ENCODE assay signal across 8 cellular contexts in genomic region chr10:43607199-43607573, GRCh38. TPM values are rescaled to one million over a fixed set of nuclear protein-coding genes. Genes with fewer than 3 reads are reported as not detected.
DNase-seq lines count a peak whose midpoint lies in the region; ATAC-seq and TF ChIP-seq lines count a peak whose summit lies in the region.

No MANE protein-coding gene starts in this region.

- H3K27me3 ChIP-seq in BJ (ENCODE audit: control insufficient read depth, insufficient read depth, low read length): 0 out of 2 replicates have a peak, but pooled peaks cover 2% of the 10 kb centered on the region
- H3K27me3 ChIP-seq in Karpas-422 (ENCODE audit: low read length): no peaks in the 10 kb centered on the region

- H3K4me1 Mint-ChIP-seq in nephron: peaks cover 10% of the 10 kb centered on the region

- H3K4me3 ChIP-seq in BJ (ENCODE audit: low read depth, low read length): peak overlapping the region; percentile 93; the same call in 1 of the 2 replicates
- peak overlapping the region; percentile 73 for H3K4me3 ChIP-seq in Karpas-422 (ENCODE audit: low read length)
- H3K4me3 ChIP-seq in coronary artery: peak overlapping the region; percentile 100

- DNase-seq in BJ (ENCODE audit: low read depth): no peak
- no peak for DNase-seq in Karpas-422
- DNase-seq in coronary artery (ENCODE audit: low spot score): no peak
- DNase-seq in NCI-H2081 treated with DMSO at 0.1 percent for 48 hours (lab: John Stamatoyannopoulos, UW): no peak
- no peak for DNase-seq in DMS 273 treated with DMSO at 0.1 percent for 48 hours (lab: John Stamatoyannopoulos, UW)
- no peak for DNase-seq in Ammon's horn (ENCODE audit: low spot score)

- H3K36me3 ChIP-seq in BJ (ENCODE audit: control insufficient read depth, insufficient read depth, low read length): no peaks in the 10 kb centered on the region
- peaks cover 37% of the 10 kb centered on the region for H3K36me3 ChIP-seq in Karpas-422 (ENCODE audit: insufficient read depth, low read length)

- peak overlapping the region; percentile 69; the same call in 1 of the 2 replicates for H2AFZ ChIP-seq in Karpas-422 (ENCODE audit: low read length)

- H3K9me3 ChIP-seq in Karpas-422 (ENCODE audit: low read length): peaks cover 12% of the 10 kb centered on the region

- H3K9me2 ChIP-seq in Karpas-422 (replicated peaks; ENCODE audit: insufficient read depth, low read length): no peaks in the 10 kb centered on the region

- CTCF ChIA-PET in BJ (lab: Yijun Ruan, JAX): interaction anchor here (0.7 kb wide), 1 partner anchor 12 kb away, joined by 3 read pairs; no protein-coding TSS in a partner anchor

- H3K4me2 ChIP-seq in Karpas-422 (ENCODE audit: low read depth, low read length, poor library complexity, severe bottlenecking): peak overlapping the region; percentile 74

- H3K9ac ChIP-seq in Karpas-422 (ENCODE audit: low read length): peak overlapping the region; percentile 80

- peak overlapping the region in 1 of 3 experiments; percentile 71 for H3K27ac Mint-ChIP-seq in nephron

- no peak for ATAC-seq in HG03097 (IDR thresholded peaks at IDR 0.05; ENCODE audit: low FRiP score, unreplicated experiment)

- peaks cover 4% of the 10 kb centered on the region for H3K9me3 Mint-ChIP-seq in nephron

- TF ChIP-seq CTCF in BJ (IDR thresholded peaks at IDR 0.05; ENCODE audit: insufficient read depth, low read depth, low read length) (no peak), coronary artery (IDR thresholded peaks at IDR 0.05) (no peak), nephron (IDR thresholded peaks at IDR 0.05; ENCODE audit: unreplicated experiment in 3 of 3) (no peak)

- no peaks in the 10 kb centered on the region for H4K20me1 ChIP-seq in Karpas-422 (ENCODE audit: insufficient read depth, low read depth, low read length)

- H3K36me3 Mint-ChIP-seq in nephron (ENCODE audit: low read depth): peaks cover 39% of the 10 kb centered on the region

- H3K27ac ChIP-seq in Karpas-422 (ENCODE audit: low read length) (no peak overlapping the region), coronary artery (no peak overlapping the region)

- H3K4me3 Mint-ChIP-seq in nephron: peak overlapping the region; percentile 88 to 91 (median 89)

- H3K27me3 Mint-ChIP-seq in nephron (ENCODE audit: low read depth): peaks cover 6% of the 10 kb centered on the region

- H3K4me1 ChIP-seq in Karpas-422 (ENCODE audit: low read length): peaks cover 16% of the 10 kb centered on the region

- peaks cover 14% of the 10 kb centered on the region for H3K79me2 ChIP-seq in Karpas-422 (ENCODE audit: low read length)

- POLR2A ChIA-PET in BJ (lab: Charles Lee): interaction anchor here (0.6 kb wide), 1 partner anchor 1455 kb away, joined by 3 read pairs; no protein-coding TSS in a partner anchor

RNA-seq across cellular contexts. Expression of gene ZNF485, which starts 0.9 kb away (rescaled TPM):
- polyA plus RNA-seq in BJ (2011; rRNA removed): 0.98 and 1.3 TPM in 2 replicates
- polyA minus RNA-seq in BJ (2011; rRNA and poly(A)+ RNA removed): 1.2 and 1.7 TPM in 2 replicates
- total RNA-seq in Karpas-422 (2014; rRNA removed; shearing (Covaris generic); ENCODE audit: low replicate concordance): 7.5 and 12.7 TPM in 2 replicates

RNA-seq across cellular contexts. Expression of gene ZNF239, which starts 32.8 kb away (rescaled TPM):
- 5.1 and 5.8 TPM in 2 replicates for polyA plus RNA-seq in BJ (2011; rRNA removed)
- polyA minus RNA-seq in BJ (2011; rRNA and poly(A)+ RNA removed): 3.6 and 5.7 TPM in 2 replicates
- 4.7 and 11.9 TPM in 2 replicates for total RNA-seq in Karpas-422 (2014; rRNA removed; shearing (Covaris generic); ENCODE audit: low replicate concordance)

RNA-seq across cellular contexts. Expression of gene ZNF32, which starts 41.5 kb away (rescaled TPM):
- polyA plus RNA-seq in BJ (2011; rRNA removed): 38.6 and 53.5 TPM in 2 replicates
- polyA minus RNA-seq in BJ (2011; rRNA and poly(A)+ RNA removed): 5.4 and 9.8 TPM in 2 replicates
- total RNA-seq in Karpas-422 (2014; rRNA removed; shearing (Covaris generic); ENCODE audit: low replicate concordance): 30.3 and 34.7 TPM in 2 replicates
